ENCODE assay signal across 1 cellular context in genomic region chr1:25586181-25586588, GRCh38.
A peak's percentile ranks its signal among the peaks of the same experiment; 100 is the strongest.
TF ChIP-seq lines count a peak whose summit lies in the region.

No MANE protein-coding gene starts in this region.

TF ChIP-seq in H1, 55 proteins besides CTCF, POLR2A, EP300 and RAD21 (continued from another document):
- TF ChIP-seq SUZ12 (IDR thresholded peaks at IDR 0.05; ENCODE audit: low read length) (no peak), NANOG (IDR thresholded peaks at IDR 0.05; ENCODE audit: insufficient read depth, low read depth, low read length, poor library complexity, severe bottlenecking) (no peak), MAX (IDR thresholded peaks at IDR 0.05) (no peak), ASH2L (IDR thresholded peaks at IDR 0.05; ENCODE audit: low read length) (no peak), SRF (IDR thresholded peaks at IDR 0.05; ENCODE audit: low read depth, low read length) (no peak), SP1 (IDR thresholded peaks at IDR 0.05; ENCODE audit: low read depth, low read length) (peak; percentile 25; the same call in 1 of the 2 replicates), MAFK (IDR thresholded peaks at IDR 0.05; ENCODE audit: low read depth, low read length) (no peak), ATF3 (IDR thresholded peaks at IDR 0.05; ENCODE audit: insufficient read depth, low read depth, low read length) (no peak)
